In genomic region chr22:17628304-17629166, GRCh38 we compare ENCODE assay signal across 8 cellular contexts. TPM values are rescaled to one million over a fixed set of nuclear protein-coding genes. Genes with fewer than 3 reads are reported as not detected.
DNase-seq lines count a peak whose midpoint lies in the region; ATAC-seq and TF ChIP-seq lines count a peak whose summit lies in the region.

ATP6V1E1 (minus strand) TSS chr22:17628749; CDS start chr22:17628635, 114 bp downstream.

- no peaks in the 10 kb centered on the region for H3K9me3 Mint-ChIP-seq in T-helper 1 cell treated with Interleukin-12 subunit alpha and Interleukin-12 subunit beta and Interleukin-4 antibody, amounts not matched to agents 30 μg/mL and 1 μg/mL, for 36 hours

- peaks cover 7% of the 10 kb centered on the region for H3K36me3 ChIP-seq in upper lobe of right lung

- no peaks in the 10 kb centered on the region for H3K27me3 Mint-ChIP-seq in T-helper 1 cell treated with Interleukin-12 subunit alpha and Interleukin-12 subunit beta and Interleukin-4 antibody, amounts not matched to agents 30 μg/mL and 1 μg/mL, for 36 hours (ENCODE audit: low read depth)

- peak; percentile 99 for ATAC-seq in HG02884 (IDR thresholded peaks at IDR 0.05; ENCODE audit: unreplicated experiment)
- peak; percentile 100 for ATAC-seq in left cardiac atrium
- peak; percentile 100 for ATAC-seq in upper lobe of right lung

- peak within 1 kb of the TSS; percentile 96 for H3K27ac ChIP-seq in upper lobe of right lung

- in situ Hi-C loops in GM13977 (cut with MboI; ENCODE audit: low pct_unique_long_range_greater_than_20kb, low sequenced_read_pairs, unreplicated experiment), result no loop called here

- H3K4me3 Mint-ChIP-seq in T-helper 1 cell treated with Interleukin-12 subunit alpha and Interleukin-12 subunit beta and Interleukin-4 antibody, amounts not matched to agents 30 μg/mL and 1 μg/mL, for 36 hours, result peak within 1 kb of the TSS; percentile 98

- no peaks in the 10 kb centered on the region for H3K27me3 ChIP-seq in upper lobe of right lung

- no peak for TF ChIP-seq CTCF in GM13977 (IDR thresholded peaks at IDR 0.05; ENCODE audit: extremely low read depth, insufficient read depth, missing control alignments)
- no peak for TF ChIP-seq CTCF in upper lobe of right lung (IDR thresholded peaks at IDR 0.05)

- H3K36me3 Mint-ChIP-seq in T-helper 1 cell treated with Interleukin-12 subunit alpha and Interleukin-12 subunit beta and Interleukin-4 antibody, amounts not matched to agents 30 μg/mL and 1 μg/mL, for 36 hours (ENCODE audit: low read depth), result peaks cover 1% of the 10 kb centered on the region

- intact Hi-C loops in left cardiac atrium (cut with DNase I) (no loop called here), posterior vena cava (cut with DNase I) (loop anchor here in 1 of 2 donors (1.0 kb wide), 1 partner anchor 10 kb away; the partner anchor contains the start of gene BCL2L13), upper lobe of right lung (cut with DNase I) (no loop called here)

- peaks cover 11% of the 10 kb centered on the region for H3K4me1 Mint-ChIP-seq in T-helper 1 cell treated with Interleukin-12 subunit alpha and Interleukin-12 subunit beta and Interleukin-4 antibody, amounts not matched to agents 30 μg/mL and 1 μg/mL, for 36 hours (ENCODE audit: low read depth)

- peak; percentile 95 for DNase-seq in GM13977 (ENCODE audit: low spot score)
- peak; percentile 86 for DNase-seq in NCI-H1694 (lab: John Stamatoyannopoulos, UW)
- peak; percentile 97 for DNase-seq in amniotic stem cell (lab: John Stamatoyannopoulos, UW)
- DNase-seq in left cardiac atrium, result peak; percentile 96
- DNase-seq in posterior vena cava (ENCODE audit: low spot score), result peak; percentile 98
- DNase-seq in upper lobe of right lung, result peak; percentile 98

- peaks cover 19% of the 10 kb centered on the region for H3K4me1 ChIP-seq in upper lobe of right lung

- H3K9me3 ChIP-seq in upper lobe of right lung, result no peaks in the 10 kb centered on the region

- H3K4me3 ChIP-seq in upper lobe of right lung, result peak within 1 kb of the TSS; percentile 100

- peak within 1 kb of the TSS; percentile 93 for H3K27ac Mint-ChIP-seq in T-helper 1 cell treated with Interleukin-12 subunit alpha and Interleukin-12 subunit beta and Interleukin-4 antibody, amounts not matched to agents 30 μg/mL and 1 μg/mL, for 36 hours

RNA-seq across cellular contexts. Expression of gene ATP6V1E1, which starts in this region (rescaled TPM):
- total RNA-seq in left cardiac atrium (100 to 1,000 TPM; 142 to 191 TPM), posterior vena cava (100 to 1,000 TPM; 116 to 126 TPM), upper lobe of right lung (133 TPM)

Comparison
In these comparisons a context has a peak if more than half of its experiments do, and no peak if none do; other contexts are left out.
1. Peak in every context shown above with its lines: DNase-seq, ATAC-seq, H3K4me3 ChIP-seq and H3K27ac ChIP-seq.